9 cellular contexts compared by ENCODE assay signal in the genomic region with DNA sequence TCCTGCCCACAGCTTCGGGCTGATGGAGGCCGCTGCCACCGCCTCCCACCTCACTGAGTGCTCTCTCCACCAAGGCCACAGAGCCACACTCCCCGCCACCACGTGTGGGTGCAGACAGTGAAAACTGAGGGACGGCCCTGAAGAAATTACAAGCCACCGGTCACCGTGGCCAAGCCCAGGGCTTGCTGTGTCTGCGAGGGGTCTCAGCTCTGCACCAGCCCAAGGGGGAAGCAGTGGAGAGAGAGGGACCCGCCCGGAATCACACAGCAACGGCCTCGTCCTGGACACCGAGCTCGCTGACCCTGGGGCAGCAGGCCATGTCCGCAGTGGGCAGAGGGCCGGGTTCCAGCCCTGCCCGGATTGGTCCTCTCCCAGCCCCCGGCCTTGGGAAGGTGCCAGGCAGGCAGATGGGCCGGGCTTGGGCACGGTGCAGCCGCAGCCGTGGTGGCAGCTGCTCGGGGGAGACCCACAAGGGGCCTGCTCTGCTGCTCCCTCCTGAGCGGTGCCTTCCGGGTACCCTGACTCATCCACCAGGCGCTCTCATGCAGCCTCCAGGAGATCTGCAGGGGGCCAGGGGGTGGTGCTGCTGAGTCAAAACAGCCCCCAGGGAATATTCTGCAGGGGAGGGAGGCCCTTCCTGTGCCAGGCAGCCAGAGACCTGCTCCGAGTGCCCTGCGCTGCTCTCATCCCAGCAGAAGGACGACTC. TPM values are rescaled to one million over a fixed set of nuclear protein-coding genes. Genes with fewer than 3 reads are reported as not detected.
A peak's percentile ranks its signal among the peaks of the same experiment; 100 is the strongest.
DNase-seq lines count a peak whose midpoint lies in the region; ATAC-seq, FAIRE-seq and TF ChIP-seq lines count a peak whose summit lies in the region.
"Had no signal": no experiment of that assay in that cellular context is flagged by ENCODE, and none has a peak within 500 bp of the region (broad histone marks: within the 10 kb centered on the region; RNA-seq: fewer than 3 reads in every experiment).

No MANE protein-coding gene starts in this region.

- no peak for FAIRE-seq in small intestine (lab: Jason Lieb, UNC)
- FAIRE-seq: islet of Langerhans had no signal

- intact Hi-C loops in body of pancreas (cut with DNase I): no loop called here

- TF ChIP-seq CTCF in body of pancreas (IDR thresholded peaks at IDR 0.05): peak in 4 of 7 experiments; percentile 41 to 57 (median 42)

- H3K27ac ChIP-seq in body of pancreas (peak overlapping the region; percentile 85 to 97 (median 90)), small intestine (ENCODE audit: low read depth in 1 of 2, low read length in 1 of 2) (no peak overlapping the region)

- H3K27me3 ChIP-seq in body of pancreas (no peaks in the 10 kb centered on the region), small intestine (ENCODE audit: control insufficient read depth in 2 of 2, insufficient read depth in 2 of 2, low read length in 2 of 2) (no peaks in the 10 kb centered on the region)

- H3K4me1 ChIP-seq in body of pancreas (peaks cover 90% of the 10 kb centered on the region), small intestine (ENCODE audit: control insufficient read depth in 2 of 2, insufficient read depth in 1 of 2, low read depth in 1 of 2, low read length in 1 of 2) (peaks cover 0 to 4% of the 10 kb centered on the region in 2 donors)

- DNase-seq in COLO829 (ENCODE audit: low spot score) (peak; percentile 57), NCI-H345 (lab: John Stamatoyannopoulos, UW) (peak; percentile 82), body of pancreas (peak; percentile 68 to 86 (median 78)), lung microvascular endothelial cell (ENCODE audit: low read depth in 2 of 2) (peak; percentile 70 to 72), NCI-H510A treated with DMSO at 0.1 percent for 48 hours (lab: John Stamatoyannopoulos, UW) (no peak), small intestine (no peak)

- TF ChIP-seq POLR2A in body of pancreas (IDR thresholded peaks at IDR 0.05): peak in 1 of 3 donors; percentile 28

- peak; percentile 53 for ATAC-seq in GM21737 (IDR thresholded peaks at IDR 0.05; ENCODE audit: unreplicated experiment)
- ATAC-seq in body of pancreas: peak; percentile 33
- ATAC-seq in GM21381 (IDR thresholded peaks at IDR 0.05; ENCODE audit: unreplicated experiment): no peak

- WGBS in body of pancreas, 2 donors: 22 to 50% methylated on average over 4 to 30 of the region's 30 CpGs
- 44 to 62% (median 48%) methylated on average over 27 to 30 of the region's 30 CpGs for WGBS in small intestine, 3 donors

- H3K9me3 ChIP-seq in body of pancreas: no peaks in the 10 kb centered on the region
- H3K9me3 ChIP-seq in small intestine (ENCODE audit: control insufficient read depth, low read depth): no peaks in the 10 kb centered on the region

- H3K36me3 ChIP-seq in body of pancreas (replicated peaks in 1 of 2; ENCODE audit: insufficient read depth in 1 of 2, low read depth in 2 of 2): no peaks in the 10 kb centered on the region
- no peaks in the 10 kb centered on the region for H3K36me3 ChIP-seq in small intestine (ENCODE audit: control insufficient read depth in 2 of 2, insufficient read depth in 2 of 2, low read length in 2 of 2)

- H3K4me3 ChIP-seq in body of pancreas (no peak overlapping the region), small intestine (ENCODE audit: low read depth in 1 of 2, low read length in 2 of 2) (no peak overlapping the region)

RNA-seq across cellular contexts. Expression of a gene that starts 52.0 kb away (rescaled TPM):
- total RNA-seq in body of pancreas (10 to 100 TPM in 1 of 2 donors, 1 to 10 TPM in 1; 7.8 to 16.2 TPM), lung microvascular endothelial cell (not detected in 2 replicates)
- 1 to 10 TPM; 1.4 to 5.7 (median 2.5) TPM for polyA plus RNA-seq in small intestine

RNA-seq across cellular contexts. Expression of a gene that starts 58.5 kb away (rescaled TPM):
- total RNA-seq in body of pancreas (not detected), lung microvascular endothelial cell (not detected in 2 replicates)
- not detected for polyA plus RNA-seq in small intestine

Comparison
In these comparisons a context has a peak if more than half of its experiments do, and no peak if none do; other contexts are left out.
1. DNase-seq: peak in COLO829 (single experiment), NCI-H345 (single experiment), body of pancreas (4 of 4) and lung microvascular endothelial cell (2 of 2); none in NCI-H510A treated with DMSO at 0.1 percent for 48 hours (single experiment) and small intestine (single experiment).
2. H3K27ac ChIP-seq: peak in body of pancreas (4 of 4); none in small intestine (0 of 2).